1 cellular context compared by ENCODE assay signal in the genomic region with DNA sequence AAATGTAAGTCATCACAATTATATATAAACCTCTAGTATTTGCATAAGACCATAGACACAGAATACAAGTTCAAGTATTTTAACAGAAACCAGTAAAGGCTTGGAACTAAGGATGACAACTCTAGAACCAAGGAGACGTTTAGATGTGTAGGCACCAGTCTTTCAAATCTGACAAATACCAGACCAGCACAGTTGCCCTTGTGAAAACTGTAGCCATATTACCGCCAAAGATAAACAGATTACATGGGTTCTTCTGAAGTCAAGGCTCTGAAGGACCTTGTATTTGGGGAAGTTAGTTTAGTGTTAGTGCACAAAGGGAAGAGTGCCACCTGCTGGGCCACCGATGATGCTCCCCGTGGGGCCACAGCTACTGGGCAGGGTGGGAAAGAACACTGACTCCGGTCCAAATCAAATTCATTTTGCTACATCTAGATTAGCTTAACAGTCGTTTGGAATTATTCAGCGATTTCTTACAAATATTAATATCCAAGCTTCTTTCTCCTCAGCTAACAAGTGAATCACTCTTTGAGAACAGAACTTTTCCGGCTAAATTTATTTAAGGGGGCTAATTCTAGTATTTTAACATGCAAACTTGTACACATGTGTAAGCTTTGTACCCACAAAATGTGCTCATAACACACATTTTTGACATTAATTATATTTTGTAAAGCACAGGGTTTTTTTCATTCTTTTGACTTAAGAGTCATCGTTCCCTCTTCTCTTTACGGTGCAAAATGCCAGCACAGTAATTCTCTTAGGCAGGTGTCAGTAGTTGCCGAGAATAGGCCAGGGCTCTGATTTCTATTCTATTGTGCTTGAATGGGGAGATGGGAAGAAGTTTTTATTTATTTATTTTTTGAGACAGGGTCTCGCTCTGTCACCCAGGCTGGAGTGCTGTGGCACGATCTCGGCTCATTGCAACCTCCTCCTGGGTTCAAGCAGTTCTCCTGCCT.
TF ChIP-seq lines count a peak whose summit lies in the region.

No MANE protein-coding gene starts in this region.

TF ChIP-seq in HEK293, 187 proteins besides CTCF, POLR2A, EP300 and RAD21 (continued from another document):
- TF ChIP-seq, protein P1, sequence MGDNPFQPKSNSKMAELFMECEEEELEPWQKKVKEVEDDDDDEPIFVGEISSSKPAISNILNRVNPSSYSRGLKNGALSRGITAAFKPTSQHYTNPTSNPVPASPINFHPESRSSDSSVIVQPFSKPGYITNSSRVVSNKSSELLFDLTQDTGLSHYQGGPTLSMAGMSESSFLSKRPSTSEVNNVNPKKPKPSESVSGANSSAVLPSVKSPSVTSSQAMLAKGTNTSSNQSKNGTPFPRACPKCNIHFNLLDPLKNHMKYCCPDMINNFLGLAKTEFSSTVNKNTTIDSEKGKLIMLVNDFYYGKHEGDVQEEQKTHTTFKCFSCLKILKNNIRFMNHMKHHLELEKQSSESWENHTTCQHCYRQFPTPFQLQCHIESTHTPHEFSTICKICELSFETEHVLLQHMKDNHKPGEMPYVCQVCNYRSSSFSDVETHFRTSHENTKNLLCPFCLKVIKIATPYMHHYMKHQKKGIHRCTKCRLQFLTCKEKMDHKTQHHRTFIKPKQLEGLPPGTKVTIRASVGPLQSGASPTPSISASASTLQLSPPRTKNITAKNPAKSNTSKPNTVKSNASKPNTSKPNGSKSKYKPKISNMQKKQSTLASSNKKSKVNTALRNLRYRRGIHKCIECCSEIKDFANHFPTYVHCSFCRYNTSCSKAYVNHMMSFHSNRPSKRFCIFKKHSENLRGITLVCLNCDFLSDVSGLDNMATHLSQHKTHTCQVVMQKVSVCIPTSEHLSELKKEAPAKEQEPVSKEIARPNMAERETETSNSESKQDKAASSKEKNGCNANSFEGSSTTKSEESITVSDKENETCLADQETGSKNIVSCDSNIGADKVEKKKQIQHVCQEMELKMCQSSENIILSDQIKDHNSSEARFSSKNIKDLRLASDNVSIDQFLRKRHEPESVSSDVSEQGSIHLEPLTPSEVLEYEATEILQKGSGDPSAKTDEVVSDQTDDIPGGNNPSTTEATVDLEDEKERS (tag by site-specific recombination; IDR thresholded peaks at IDR 0.05), result no peak
- TF ChIP-seq ZNF660 (tag by site-specific recombination; IDR thresholded peaks at IDR 0.05), result peak; percentile 57; the same call in 1 of the 2 replicates
- TF ChIP-seq ZNF2 (tag by site-specific recombination; IDR thresholded peaks at IDR 0.05), result 0 out of 2 replicates have a peak, but pooled peaks have one; percentile 67
- TF ChIP-seq GLIS2 (tag by site-specific recombination; IDR thresholded peaks at IDR 0.05), result peak; percentile 43; the same call in 1 of the 2 replicates
- 0 out of 2 replicates have a peak, but pooled peaks have one; percentile 51 for TF ChIP-seq ZFP69B (tag by site-specific recombination; IDR thresholded peaks at IDR 0.05)
- TF ChIP-seq ZNF747 (tag by site-specific recombination; IDR thresholded peaks at IDR 0.05), result no peak
- TF ChIP-seq ZIC2 (tag by site-specific recombination; IDR thresholded peaks at IDR 0.05), result peak; percentile 58
- TF ChIP-seq ZNF16 (tag by site-specific recombination; IDR thresholded peaks at IDR 0.05; ENCODE audit: low read depth), result no peak
- TF ChIP-seq ZSCAN16 (tag by site-specific recombination; IDR thresholded peaks at IDR 0.05), result no peak
